34 cellular contexts compared by ENCODE assay signal in the genomic region with DNA sequence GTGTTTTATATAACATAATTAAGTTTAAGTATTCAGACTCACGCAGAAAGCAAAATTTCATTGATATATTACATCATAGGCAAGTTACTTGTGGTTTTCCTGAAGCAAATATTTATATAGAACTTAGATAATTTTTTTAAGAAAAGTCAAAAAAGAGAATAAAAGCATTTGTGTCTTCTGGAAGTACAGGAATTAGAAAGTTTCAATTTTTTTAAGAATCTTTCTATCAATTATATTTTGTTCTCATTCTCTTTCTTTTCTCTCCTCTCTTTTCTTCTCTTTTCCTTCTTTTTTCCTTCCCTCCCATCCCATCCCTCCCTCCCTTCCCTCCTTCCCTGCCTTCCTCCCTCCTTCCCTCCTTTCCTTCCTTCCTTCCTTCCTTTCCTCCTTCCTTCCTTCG.
"Had no signal": no experiment of that assay in that cellular context is flagged by ENCODE, and none has a peak within 500 bp of the region (broad histone marks: within the 10 kb centered on the region; RNA-seq: fewer than 3 reads in every experiment).

No MANE protein-coding gene starts in this region.

- ATAC-seq: activated naive CD4-positive, alpha-beta T cell treated with anti-CD3 and anti-CD28 coated beads, Interleukin-2, amount 50 U/mL, for 72 hours; activated naive CD8-positive, alpha-beta T cell treated with anti-CD3 and anti-CD28 coated beads, Interleukin-2, amount 50 U/mL, for 24 hours; activated T-cell treated with anti-CD3 and anti-CD28 coated beads, Interleukin-2, amount 50 U/mL, for 4 hours; activated T-cell treated with anti-CD3 and anti-CD28 coated beads, Interleukin-2, amount 50 U/mL, for 72 hours; activated T-helper 17 cell treated with anti-CD3 and anti-CD28 coated beads, Interleukin-2, amount 50 U/mL, for 72 hours; body of pancreas had no signal

- H3K9me3 ChIP-seq: adrenal gland, ascending aorta, body of pancreas, breast epithelium had no signal

- H3K27me3 ChIP-seq: adrenal gland, ascending aorta, body of pancreas, brain microvascular endothelial cell, breast epithelium, cardiac muscle cell had no signal

- H3K4me3 ChIP-seq: adrenal gland, ascending aorta, body of pancreas, breast epithelium, cardiac muscle cell had no signal

- DNase-seq: activated effector memory CD4-positive, alpha-beta T cell treated with anti-CD3 and anti-CD28 coated beads, Interleukin-2, amount 50 U/mL, for 16 hours; activated effector memory CD4-positive, alpha-beta T cell treated with Interleukin-2 at 50 U/mL for 16 hours; activated gamma-delta T cell; activated gamma-delta T cell treated with Interleukin-2 at 50 U/mL for 16 hours; activated naive CD4-positive, alpha-beta T cell; activated naive CD4-positive, alpha-beta T cell treated with anti-CD3 and anti-CD28 coated beads for 36 hours; activated naive CD4-positive, alpha-beta T cell treated with anti-CD3 and anti-CD28 coated beads, Interleukin-2, amount 10 ng/mL, durations not matched to agents 7 days and 5 days; activated naive CD4-positive, alpha-beta T cell treated with anti-CD3 and anti-CD28 coated beads, Interleukin-2, amount 50 U/mL, for 16 hours; activated naive CD4-positive, alpha-beta T cell treated with Interleukin-2 at 50 U/mL for 16 hours; activated naive CD8-positive, alpha-beta T cell treated with anti-CD3 and anti-CD28 coated beads for 36 hours; activated naive CD8-positive, alpha-beta T cell treated with anti-CD3 and anti-CD28 coated beads, Interleukin-2, amount 10 ng/mL, durations not matched to agents 7 days and 5 days; activated naive CD8-positive, alpha-beta T cell treated with anti-CD3 and anti-CD28 coated beads, Interleukin-2, amount 50 U/mL, for 24 hours; activated T-cell treated with anti-CD3 and anti-CD28 coated beads, Interleukin-2, amount 50 U/mL, for 1 hour; activated T-cell treated with anti-CD3 and anti-CD28 coated beads, Interleukin-2, amount 50 U/mL, for 24 hours; activated T-cell treated with anti-CD3 and anti-CD28 coated beads, Interleukin-2, amount 50 U/mL, for 4 hours; activated T-cell treated with anti-CD3 and anti-CD28 coated beads, Interleukin-2, amount 50 U/mL, for 48 hours; activated T-cell treated with anti-CD3 and anti-CD28 coated beads, Interleukin-2, amount 50 U/mL, for 72 hours; adrenal gland; amniotic stem cell; amygdala; anterior cingulate cortex; aorta; body of pancreas; brain microvascular endothelial cell; caudate nucleus; central memory CD4-positive, alpha-beta T cell; cerebellar nuclear complex had no signal

- H3K27ac ChIP-seq: adrenal gland, ascending aorta, body of pancreas, brain microvascular endothelial cell, breast epithelium, cardiac muscle cell had no signal

- FAIRE-seq: astrocyte, bronchial epithelial cell had no signal

- H3K4me1 ChIP-seq: adrenal gland, ascending aorta, body of pancreas, breast epithelium had no signal

- H3K36me3 ChIP-seq: adrenal gland, ascending aorta, brain microvascular endothelial cell, breast epithelium, cardiac muscle cell had no signal
